In the genomic region with DNA sequence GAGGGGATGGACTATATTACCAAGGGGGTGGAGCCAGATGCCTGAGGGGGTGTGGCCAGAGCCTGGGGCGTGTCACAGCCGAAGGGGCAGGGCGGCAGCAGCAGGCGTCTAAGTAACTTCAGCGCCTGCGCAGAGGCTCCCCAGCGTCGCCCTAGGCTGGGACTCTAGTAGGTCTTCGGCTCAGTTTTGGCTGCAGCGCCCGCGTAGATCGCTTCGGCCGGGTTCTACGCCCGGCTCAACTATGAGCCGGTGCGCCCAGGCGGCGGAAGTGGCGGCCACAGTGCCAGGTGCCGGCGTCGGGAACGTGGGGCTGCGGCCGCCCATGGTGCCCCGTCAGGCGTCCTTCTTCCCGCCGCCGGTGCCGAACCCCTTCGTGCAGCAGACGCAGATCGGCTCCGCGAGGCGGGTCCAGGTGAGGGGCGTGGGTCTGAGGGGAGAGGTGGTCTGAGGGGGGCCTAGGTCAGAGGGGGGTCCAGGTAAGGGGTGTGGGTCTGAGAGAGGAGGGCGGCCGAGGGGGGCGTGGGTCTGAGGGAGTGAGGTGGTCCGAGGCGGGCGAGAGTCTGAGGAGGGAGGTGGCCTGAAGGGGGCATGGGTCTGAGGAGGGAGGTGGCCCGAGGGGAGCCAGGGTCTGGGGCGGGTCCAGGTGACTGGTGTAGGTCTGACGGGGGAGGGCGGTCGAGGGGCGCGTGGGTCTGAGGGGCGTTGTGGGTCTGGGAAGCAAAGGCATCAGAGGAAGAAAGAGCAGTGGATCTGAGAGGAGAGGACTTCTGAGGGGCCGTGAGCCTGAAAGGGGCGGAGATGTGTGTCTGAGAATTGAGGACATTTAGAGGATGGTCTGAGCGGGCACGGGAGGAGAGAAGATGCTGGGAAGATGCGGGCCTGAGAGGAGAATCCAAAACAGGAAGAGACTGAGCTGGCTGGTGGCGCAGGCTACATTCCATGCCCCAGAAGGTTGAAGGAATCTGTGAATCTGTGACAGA, we compare ENCODE assay signal across 1 cellular context.
TF ChIP-seq lines count a peak whose summit lies in the region.

A gene with protein sequence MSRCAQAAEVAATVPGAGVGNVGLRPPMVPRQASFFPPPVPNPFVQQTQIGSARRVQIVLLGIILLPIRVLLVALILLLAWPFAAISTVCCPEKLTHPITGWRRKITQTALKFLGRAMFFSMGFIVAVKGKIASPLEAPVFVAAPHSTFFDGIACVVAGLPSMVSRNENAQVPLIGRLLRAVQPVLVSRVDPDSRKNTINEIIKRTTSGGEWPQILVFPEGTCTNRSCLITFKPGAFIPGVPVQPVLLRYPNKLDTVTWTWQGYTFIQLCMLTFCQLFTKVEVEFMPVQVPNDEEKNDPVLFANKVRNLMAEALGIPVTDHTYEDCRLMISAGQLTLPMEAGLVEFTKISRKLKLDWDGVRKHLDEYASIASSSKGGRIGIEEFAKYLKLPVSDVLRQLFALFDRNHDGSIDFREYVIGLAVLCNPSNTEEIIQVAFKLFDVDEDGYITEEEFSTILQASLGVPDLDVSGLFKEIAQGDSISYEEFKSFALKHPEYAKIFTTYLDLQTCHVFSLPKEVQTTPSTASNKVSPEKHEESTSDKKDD (plus strand): TSS at position 132 of the 980 bp plus-strand sequence. CDS start 110 bp downstream, at position 242.

TF ChIP-seq in HepG2, 621 proteins besides CTCF, POLR2A, EP300 and RAD21 (continued from another document and continues in another):
- no peak for TF ChIP-seq NR1H2 (CRISPR knock-in tag; IDR thresholded peaks at IDR 0.05; ENCODE audit: borderline replicate concordance, low read depth)
- TF ChIP-seq NR2F1 (CRISPR knock-in tag; IDR thresholded peaks at IDR 0.05), result no peak
- TF ChIP-seq, protein P1, sequence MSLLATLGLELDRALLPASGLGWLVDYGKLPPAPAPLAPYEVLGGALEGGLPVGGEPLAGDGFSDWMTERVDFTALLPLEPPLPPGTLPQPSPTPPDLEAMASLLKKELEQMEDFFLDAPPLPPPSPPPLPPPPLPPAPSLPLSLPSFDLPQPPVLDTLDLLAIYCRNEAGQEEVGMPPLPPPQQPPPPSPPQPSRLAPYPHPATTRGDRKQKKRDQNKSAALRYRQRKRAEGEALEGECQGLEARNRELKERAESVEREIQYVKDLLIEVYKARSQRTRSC (CRISPR knock-in tag; IDR thresholded peaks at IDR 0.05; ENCODE audit: low read depth), result no peak
- no peak for TF ChIP-seq ZNF615 (CRISPR knock-in tag; IDR thresholded peaks at IDR 0.05; ENCODE audit: borderline replicate concordance)
- TF ChIP-seq BORCS8-MEF2B (CRISPR knock-in tag; IDR thresholded peaks at IDR 0.05), result no peak; the same call in 1 of the 2 replicates
- TF ChIP-seq, protein P2, sequence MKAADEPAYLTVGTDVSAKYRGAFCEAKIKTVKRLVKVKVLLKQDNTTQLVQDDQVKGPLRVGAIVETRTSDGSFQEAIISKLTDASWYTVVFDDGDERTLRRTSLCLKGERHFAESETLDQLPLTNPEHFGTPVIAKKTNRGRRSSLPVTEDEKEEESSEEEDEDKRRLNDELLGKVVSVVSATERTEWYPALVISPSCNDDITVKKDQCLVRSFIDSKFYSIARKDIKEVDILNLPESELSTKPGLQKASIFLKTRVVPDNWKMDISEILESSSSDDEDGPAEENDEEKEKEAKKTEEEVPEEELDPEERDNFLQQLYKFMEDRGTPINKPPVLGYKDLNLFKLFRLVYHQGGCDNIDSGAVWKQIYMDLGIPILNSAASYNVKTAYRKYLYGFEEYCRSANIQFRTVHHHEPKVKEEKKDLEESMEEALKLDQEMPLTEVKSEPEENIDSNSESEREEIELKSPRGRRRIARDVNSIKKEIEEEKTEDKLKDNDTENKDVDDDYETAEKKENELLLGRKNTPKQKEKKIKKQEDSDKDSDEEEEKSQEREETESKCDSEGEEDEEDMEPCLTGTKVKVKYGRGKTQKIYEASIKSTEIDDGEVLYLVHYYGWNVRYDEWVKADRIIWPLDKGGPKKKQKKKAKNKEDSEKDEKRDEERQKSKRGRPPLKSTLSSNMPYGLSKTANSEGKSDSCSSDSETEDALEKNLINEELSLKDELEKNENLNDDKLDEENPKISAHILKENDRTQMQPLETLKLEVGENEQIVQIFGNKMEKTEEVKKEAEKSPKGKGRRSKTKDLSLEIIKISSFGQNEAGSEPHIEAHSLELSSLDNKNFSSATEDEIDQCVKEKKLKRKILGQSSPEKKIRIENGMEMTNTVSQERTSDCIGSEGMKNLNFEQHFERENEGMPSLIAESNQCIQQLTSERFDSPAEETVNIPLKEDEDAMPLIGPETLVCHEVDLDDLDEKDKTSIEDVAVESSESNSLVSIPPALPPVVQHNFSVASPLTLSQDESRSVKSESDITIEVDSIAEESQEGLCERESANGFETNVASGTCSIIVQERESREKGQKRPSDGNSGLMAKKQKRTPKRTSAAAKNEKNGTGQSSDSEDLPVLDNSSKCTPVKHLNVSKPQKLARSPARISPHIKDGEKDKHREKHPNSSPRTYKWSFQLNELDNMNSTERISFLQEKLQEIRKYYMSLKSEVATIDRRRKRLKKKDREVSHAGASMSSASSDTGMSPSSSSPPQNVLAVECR (CRISPR knock-in tag; IDR thresholded peaks at IDR 0.05; ENCODE audit: borderline replicate concordance), result peak; percentile 47; the same call in 1 of the 2 replicates
- no peak for TF ChIP-seq MIER3 (CRISPR knock-in tag; IDR thresholded peaks at IDR 0.05; ENCODE audit: borderline replicate concordance)
- TF ChIP-seq, protein P3, sequence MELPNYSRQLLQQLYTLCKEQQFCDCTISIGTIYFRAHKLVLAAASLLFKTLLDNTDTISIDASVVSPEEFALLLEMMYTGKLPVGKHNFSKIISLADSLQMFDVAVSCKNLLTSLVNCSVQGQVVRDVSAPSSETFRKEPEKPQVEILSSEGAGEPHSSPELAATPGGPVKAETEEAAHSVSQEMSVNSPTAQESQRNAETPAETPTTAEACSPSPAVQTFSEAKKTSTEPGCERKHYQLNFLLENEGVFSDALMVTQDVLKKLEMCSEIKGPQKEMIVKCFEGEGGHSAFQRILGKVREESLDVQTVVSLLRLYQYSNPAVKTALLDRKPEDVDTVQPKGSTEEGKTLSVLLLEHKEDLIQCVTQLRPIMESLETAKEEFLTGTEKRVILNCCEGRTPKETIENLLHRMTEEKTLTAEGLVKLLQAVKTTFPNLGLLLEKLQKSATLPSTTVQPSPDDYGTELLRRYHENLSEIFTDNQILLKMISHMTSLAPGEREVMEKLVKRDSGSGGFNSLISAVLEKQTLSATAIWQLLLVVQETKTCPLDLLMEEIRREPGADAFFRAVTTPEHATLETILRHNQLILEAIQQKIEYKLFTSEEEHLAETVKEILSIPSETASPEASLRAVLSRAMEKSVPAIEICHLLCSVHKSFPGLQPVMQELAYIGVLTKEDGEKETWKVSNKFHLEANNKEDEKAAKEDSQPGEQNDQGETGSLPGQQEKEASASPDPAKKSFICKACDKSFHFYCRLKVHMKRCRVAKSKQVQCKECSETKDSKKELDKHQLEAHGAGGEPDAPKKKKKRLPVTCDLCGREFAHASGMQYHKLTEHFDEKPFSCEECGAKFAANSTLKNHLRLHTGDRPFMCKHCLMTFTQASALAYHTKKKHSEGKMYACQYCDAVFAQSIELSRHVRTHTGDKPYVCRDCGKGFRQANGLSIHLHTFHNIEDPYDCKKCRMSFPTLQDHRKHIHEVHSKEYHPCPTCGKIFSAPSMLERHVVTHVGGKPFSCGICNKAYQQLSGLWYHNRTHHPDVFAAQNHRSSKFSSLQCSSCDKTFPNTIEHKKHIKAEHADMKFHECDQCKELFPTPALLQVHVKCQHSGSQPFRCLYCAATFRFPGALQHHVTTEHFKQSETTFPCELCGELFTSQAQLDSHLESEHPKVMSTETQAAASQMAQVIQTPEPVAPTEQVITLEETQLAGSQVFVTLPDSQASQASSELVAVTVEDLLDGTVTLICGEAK (IDR thresholded peaks at IDR 0.05), result no peak
- TF ChIP-seq, protein P3 (CRISPR knock-in tag; IDR thresholded peaks at IDR 0.05), result no peak
- TF ChIP-seq TEAD2 (CRISPR knock-in tag; IDR thresholded peaks at IDR 0.05), result no peak
- TF ChIP-seq, protein P4, sequence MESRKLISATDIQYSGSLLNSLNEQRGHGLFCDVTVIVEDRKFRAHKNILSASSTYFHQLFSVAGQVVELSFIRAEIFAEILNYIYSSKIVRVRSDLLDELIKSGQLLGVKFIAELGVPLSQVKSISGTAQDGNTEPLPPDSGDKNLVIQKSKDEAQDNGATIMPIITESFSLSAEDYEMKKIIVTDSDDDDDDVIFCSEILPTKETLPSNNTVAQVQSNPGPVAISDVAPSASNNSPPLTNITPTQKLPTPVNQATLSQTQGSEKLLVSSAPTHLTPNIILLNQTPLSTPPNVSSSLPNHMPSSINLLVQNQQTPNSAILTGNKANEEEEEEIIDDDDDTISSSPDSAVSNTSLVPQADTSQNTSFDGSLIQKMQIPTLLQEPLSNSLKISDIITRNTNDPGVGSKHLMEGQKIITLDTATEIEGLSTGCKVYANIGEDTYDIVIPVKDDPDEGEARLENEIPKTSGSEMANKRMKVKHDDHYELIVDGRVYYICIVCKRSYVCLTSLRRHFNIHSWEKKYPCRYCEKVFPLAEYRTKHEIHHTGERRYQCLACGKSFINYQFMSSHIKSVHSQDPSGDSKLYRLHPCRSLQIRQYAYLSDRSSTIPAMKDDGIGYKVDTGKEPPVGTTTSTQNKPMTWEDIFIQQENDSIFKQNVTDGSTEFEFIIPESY (CRISPR knock-in tag; IDR thresholded peaks at IDR 0.05), result no peak
- TF ChIP-seq PPARG (CRISPR knock-in tag; conservative IDR thresholded peaks at IDR 0.05), result no peak
- TF ChIP-seq, protein P5, sequence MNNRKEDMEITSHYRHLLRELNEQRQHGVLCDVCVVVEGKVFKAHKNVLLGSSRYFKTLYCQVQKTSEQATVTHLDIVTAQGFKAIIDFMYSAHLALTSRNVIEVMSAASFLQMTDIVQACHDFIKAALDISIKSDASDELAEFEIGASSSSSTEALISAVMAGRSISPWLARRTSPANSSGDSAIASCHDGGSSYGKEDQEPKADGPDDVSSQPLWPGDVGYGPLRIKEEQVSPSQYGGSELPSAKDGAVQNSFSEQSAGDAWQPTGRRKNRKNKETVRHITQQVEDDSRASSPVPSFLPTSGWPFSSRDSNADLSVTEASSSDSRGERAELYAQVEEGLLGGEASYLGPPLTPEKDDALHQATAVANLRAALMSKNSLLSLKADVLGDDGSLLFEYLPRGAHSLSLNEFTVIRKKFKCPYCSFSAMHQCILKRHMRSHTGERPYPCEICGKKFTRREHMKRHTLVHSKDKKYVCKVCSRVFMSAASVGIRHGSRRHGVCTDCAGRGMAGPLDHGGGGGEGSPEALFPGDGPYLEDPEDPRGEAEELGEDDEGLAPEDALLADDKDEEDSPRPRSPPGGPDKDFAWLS (CRISPR knock-in tag; IDR thresholded peaks at IDR 0.05; ENCODE audit: borderline replicate concordance), result no peak
- no peak for TF ChIP-seq ZIK1 (CRISPR knock-in tag; IDR thresholded peaks at IDR 0.05; ENCODE audit: borderline replicate concordance, low read depth)
- TF ChIP-seq, protein P6, sequence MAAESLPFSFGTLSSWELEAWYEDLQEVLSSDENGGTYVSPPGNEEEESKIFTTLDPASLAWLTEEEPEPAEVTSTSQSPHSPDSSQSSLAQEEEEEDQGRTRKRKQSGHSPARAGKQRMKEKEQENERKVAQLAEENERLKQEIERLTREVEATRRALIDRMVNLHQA (CRISPR knock-in tag; IDR thresholded peaks at IDR 0.05), result no peak
- TF ChIP-seq ZBTB7B (CRISPR knock-in tag; IDR thresholded peaks at IDR 0.05), result no peak
- no peak for TF ChIP-seq MXD4 (CRISPR knock-in tag; IDR thresholded peaks at IDR 0.05)
- TF ChIP-seq, protein P7, sequence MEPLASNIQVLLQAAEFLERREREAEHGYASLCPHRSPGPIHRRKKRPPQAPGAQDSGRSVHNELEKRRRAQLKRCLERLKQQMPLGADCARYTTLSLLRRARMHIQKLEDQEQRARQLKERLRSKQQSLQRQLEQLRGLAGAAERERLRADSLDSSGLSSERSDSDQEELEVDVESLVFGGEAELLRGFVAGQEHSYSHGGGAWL (CRISPR knock-in tag; IDR thresholded peaks at IDR 0.05), result peak; percentile 33; the same call in 1 of the 2 replicates
